Comparison of ENCODE assay signal across 1 cellular context in genomic region chr1:84077476-84078107, GRCh38.
TF ChIP-seq lines count a peak whose summit lies in the region.

No MANE protein-coding gene starts in this region.

TF ChIP-seq in HepG2, 621 proteins besides CTCF, POLR2A, EP300 and RAD21 (continued from another document):
- TF ChIP-seq TBX2 (CRISPR knock-in tag; IDR thresholded peaks at IDR 0.05; ENCODE audit: borderline replicate concordance), result peak; percentile 23; the same call in 1 of the 2 replicates
- TF ChIP-seq TFDP2 (CRISPR knock-in tag; IDR thresholded peaks at IDR 0.05), result no peak; the same call in 1 of the 2 replicates
- peak; percentile 72; the same call in 1 of the 2 replicates for TF ChIP-seq TMF1 (CRISPR knock-in tag; IDR thresholded peaks at IDR 0.05; ENCODE audit: low read depth)
- TF ChIP-seq HOXA9 (CRISPR knock-in tag; IDR thresholded peaks at IDR 0.05; ENCODE audit: borderline replicate concordance), result no peak
- no peak for TF ChIP-seq ZC3H4 (CRISPR knock-in tag; IDR thresholded peaks at IDR 0.05; ENCODE audit: borderline replicate concordance)
- TF ChIP-seq POLR2AphosphoS5 (IDR thresholded peaks at IDR 0.05; ENCODE audit: low read depth, low read length), result peak; percentile 80
- TF ChIP-seq HIC2 (CRISPR knock-in tag; IDR thresholded peaks at IDR 0.05; ENCODE audit: low read depth), result peak; percentile 64; the same call in 1 of the 2 replicates
- TF ChIP-seq ZBTB25 (CRISPR knock-in tag; IDR thresholded peaks at IDR 0.05), result peak; percentile 39; the same call in 1 of the 2 replicates
- TF ChIP-seq ZNF407 (CRISPR knock-in tag; IDR thresholded peaks at IDR 0.05; ENCODE audit: not compliant biosample characterization), result peak; percentile 15
- TF ChIP-seq MED13 (CRISPR knock-in tag; IDR thresholded peaks at IDR 0.05), result no peak
- 0 out of 2 replicates have a peak, but pooled peaks have one; percentile 4 for TF ChIP-seq GATA4 (IDR thresholded peaks at IDR 0.05; ENCODE audit: borderline replicate concordance, low read depth)
- TF ChIP-seq ARID4A (CRISPR knock-in tag; IDR thresholded peaks at IDR 0.05; ENCODE audit: borderline replicate concordance), result peak; percentile 81
- peak; percentile 83 for TF ChIP-seq DMAP1 (CRISPR knock-in tag; IDR thresholded peaks at IDR 0.05)
- no peak for TF ChIP-seq ZFP41 (CRISPR knock-in tag; IDR thresholded peaks at IDR 0.05; ENCODE audit: borderline replicate concordance)
- 0 out of 2 replicates have a peak, but pooled peaks have one; percentile 57 for TF ChIP-seq ZNF224 (CRISPR knock-in tag; IDR thresholded peaks at IDR 0.05)
- peak; percentile 71 for TF ChIP-seq SKI (IDR thresholded peaks at IDR 0.05; ENCODE audit: partially characterized antibody)
